ENCODE assay signal across 8 cellular contexts in genomic region chr11:3609416-3610265, GRCh38. TPM values are rescaled to one million over a fixed set of nuclear protein-coding genes. Genes with fewer than 3 reads are reported as not detected.
DNase-seq lines count a peak whose midpoint lies in the region; ATAC-seq and TF ChIP-seq lines count a peak whose summit lies in the region.

No MANE protein-coding gene starts in this region.

- H3K27ac ChIP-seq in KMS-11 (no peak overlapping the region), substantia nigra (ENCODE audit: low read depth, low read length, poor library complexity, severe bottlenecking) (no peak overlapping the region)

- no peaks in the 10 kb centered on the region for H3K36me3 ChIP-seq in KMS-11 (ENCODE audit: insufficient read depth)

- no peaks in the 10 kb centered on the region for H3K27me3 ChIP-seq in KMS-11 (ENCODE audit: insufficient read depth, low read depth)

- no peak overlapping the region for H3K9ac ChIP-seq in KMS-11

- peak; percentile 9 to 44 for DNase-seq in activated CD4-positive, alpha-beta T cell treated with anti-CD3 and anti-CD28 coated beads for 4 hours
- DNase-seq in activated CD4-positive, alpha-beta T cell treated with anti-CD3 and anti-CD28 coated beads, Interleukin-2, amount 50 U/mL, for 1 hour: no peak
- DNase-seq in WTC11 (ENCODE audit: low spot score) (no peak), foreskin melanocyte (peak; percentile 14), retina (peak; percentile 56), substantia nigra (lab: John Stamatoyannopoulos, UW) (no peak)

- CTCF ChIA-PET in WTC11 (lab: Charles Lee): interaction anchor here (0.6 to 1.2 kb wide), 10 partner anchors 9 to 201 kb away, joined by 3 to 8 read pairs (median 4); no protein-coding TSS in a partner anchor

- peaks cover 13% of the 10 kb centered on the region for H3K4me1 ChIP-seq in KMS-11 (ENCODE audit: low read depth, poor library complexity, severe bottlenecking)

- H3K27me3 Mint-ChIP-seq in WTC11 (ENCODE audit: low read depth): no peaks in the 10 kb centered on the region

- ATAC-seq in WTC11: peak; percentile 93
- no peak for ATAC-seq in GM21526 (IDR thresholded peaks at IDR 0.05; ENCODE audit: low FRiP score, unreplicated experiment)

- no peak overlapping the region for H3K27ac Mint-ChIP-seq in WTC11

- H3K9me3 Mint-ChIP-seq in WTC11: peaks cover 7% of the 10 kb centered on the region

- no peaks in the 10 kb centered on the region for H4K20me1 ChIP-seq in KMS-11 (ENCODE audit: insufficient read depth)

- peak; percentile 92 for TF ChIP-seq CTCF in KMS-11 (conservative IDR thresholded peaks at IDR 0.05; ENCODE audit: low read depth, low read length)
- peak; percentile 92 for TF ChIP-seq CTCF in WTC11 (IDR thresholded peaks at IDR 0.05)

- H3K79me2 ChIP-seq in KMS-11 (ENCODE audit: insufficient read depth, low read depth): no peaks in the 10 kb centered on the region

- H3K4me2 ChIP-seq in KMS-11: no peak overlapping the region

- H3K36me3 Mint-ChIP-seq in WTC11: no peaks in the 10 kb centered on the region

- H3K4me3 ChIP-seq in KMS-11 (IDR thresholded peaks at IDR 0.05; ENCODE audit: insufficient read depth, low read depth, low read length): no peak overlapping the region

- H3K4me1 Mint-ChIP-seq in WTC11: no peaks in the 10 kb centered on the region

- no peak overlapping the region for H2AFZ ChIP-seq in KMS-11 (ENCODE audit: low read depth)

- no peak overlapping the region for H3K4me3 Mint-ChIP-seq in WTC11

- POLR2A ChIA-PET in WTC11 (lab: Charles Lee): no interaction called here

TF ChIP-seq in WTC11, 78 proteins besides CTCF, POLR2A, EP300 and RAD21:
- TF ChIP-seq ZSCAN18 (CRISPR knock-in tag; IDR thresholded peaks at IDR 0.05): no peak
- no peak for TF ChIP-seq RORB (CRISPR knock-in tag; IDR thresholded peaks at IDR 0.05)
- no peak for TF ChIP-seq ARID4B (CRISPR knock-in tag; IDR thresholded peaks at IDR 0.05; ENCODE audit: borderline replicate concordance)
- no peak for TF ChIP-seq JUN (CRISPR knock-in tag; IDR thresholded peaks at IDR 0.05)
- TF ChIP-seq NR2C2 (CRISPR knock-in tag; IDR thresholded peaks at IDR 0.05): no peak
- TF ChIP-seq STAT6 (CRISPR knock-in tag; conservative IDR thresholded peaks at IDR 0.05; ENCODE audit: low read depth): no peak
- no peak for TF ChIP-seq ZNF263 (CRISPR knock-in tag; IDR thresholded peaks at IDR 0.05; ENCODE audit: low read depth)
- TF ChIP-seq NR1H2 (CRISPR knock-in tag; IDR thresholded peaks at IDR 0.05): no peak

RNA-seq across cellular contexts. Expression of gene ART5, which starts 32.2 kb away (rescaled TPM):
- total RNA-seq in WTC11 (2021): 4.5 to 8.7 TPM (median 8.1 TPM) in 3 replicates

RNA-seq across cellular contexts. Expression of gene ART1, which starts 35.3 kb away (rescaled TPM):
- total RNA-seq in WTC11 (2021): not detected in 3 replicates

Comparison
In these comparisons a context has a peak if more than half of its experiments do, and no peak if none do; other contexts are left out.
1. DNase-seq: peak in activated CD4-positive, alpha-beta T cell treated with anti-CD3 and anti-CD28 coated beads for 4 hours (2 of 2), foreskin melanocyte (single experiment) and retina (single experiment); none in activated CD4-positive, alpha-beta T cell treated with anti-CD3 and anti-CD28 coated beads, Interleukin-2, amount 50 U/mL, for 1 hour (single experiment), WTC11 (single experiment) and substantia nigra (0 of 49).